8 cellular contexts compared by ENCODE assay signal in the genomic region with DNA sequence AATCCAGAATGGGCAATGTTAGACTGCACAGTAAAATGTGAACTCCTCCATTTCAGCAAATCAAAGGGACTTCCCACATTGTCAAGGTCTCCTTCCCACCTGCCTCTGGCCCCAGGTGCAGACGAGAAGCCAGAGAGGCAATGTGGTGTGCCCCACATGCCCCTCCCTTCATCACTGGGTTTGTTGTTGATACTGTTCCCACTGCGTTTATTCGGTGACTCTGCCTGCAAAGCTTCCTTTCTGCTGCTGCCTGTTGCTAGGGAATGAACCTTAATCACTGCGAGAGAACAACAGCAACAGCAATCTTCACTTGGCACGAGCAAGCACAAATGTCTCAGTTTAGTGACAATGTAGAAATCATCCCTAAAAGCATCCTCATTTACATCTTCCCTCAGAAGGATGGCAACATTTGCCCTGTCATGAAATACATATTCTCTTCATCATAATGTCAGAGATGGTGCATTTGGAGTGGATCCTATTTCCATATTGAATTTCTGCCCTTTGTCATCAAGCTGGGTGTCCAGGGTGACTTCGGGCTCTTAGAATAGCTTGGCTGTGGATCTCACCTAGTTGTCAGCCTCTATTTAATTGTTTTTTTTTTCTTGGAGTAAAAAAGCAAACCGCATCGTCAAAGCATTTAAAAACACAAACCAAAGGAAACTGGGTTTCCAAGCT.
A peak's percentile ranks its signal among the peaks of the same experiment; 100 is the strongest.
DNase-seq lines count a peak whose midpoint lies in the region; ATAC-seq, FAIRE-seq and TF ChIP-seq lines count a peak whose summit lies in the region.
"Not testable (repeated sequence)": the region's sequence is repeated elsewhere in the genome, so short reads cannot be mapped to it uniquely, and the experiment has no call there.

No MANE protein-coding gene starts in this region.

- POLR2A ChIA-PET in WTC11 (lab: Charles Lee): not testable (repeated sequence)

- not testable (repeated sequence) for H3K9me3 ChIP-seq in CD4-positive, CD25-positive, alpha-beta regulatory T cell (ENCODE audit: control insufficient read depth in 2 of 2, low read length in 2 of 2); astrocyte (ENCODE audit: insufficient read depth, low read depth, low read length)

- TF ChIP-seq CTCF in KMS-11 (conservative IDR thresholded peaks at IDR 0.05; ENCODE audit: low read depth, low read length); WTC11 (IDR thresholded peaks at IDR 0.05); astrocyte (IDR thresholded peaks at IDR 0.05; ENCODE audit: insufficient read depth, low read depth, low read length); natural killer cell (IDR thresholded peaks at IDR 0.05): not testable (repeated sequence)

- not testable (repeated sequence) for H3K27ac ChIP-seq in CD4-positive, CD25-positive, alpha-beta regulatory T cell (ENCODE audit: insufficient read depth, low read length, poor library complexity, severe bottlenecking); astrocyte (ENCODE audit: low read depth, low read length)
- H3K27ac ChIP-seq in KMS-11: peak overlapping the region; percentile 40; the same call in 1 of the 2 replicates

- not testable (repeated sequence) for H3K27ac Mint-ChIP-seq in CD4-positive, CD25-positive, alpha-beta regulatory T cell; WTC11; astrocyte (ENCODE audit: unreplicated experiment); natural killer cell; stimulated activated naive B cell treated with anti-CD40 and anti-IgM and Interleukin-4, amounts not matched to agents 10 μg/mL and 1 μg/mL and 100 μg/mL, for 72 hours

- H3K4me1 ChIP-seq in CD4-positive, CD25-positive, alpha-beta regulatory T cell (ENCODE audit: control insufficient read depth, insufficient read depth, low read length, poor library complexity, severe bottlenecking); astrocyte (ENCODE audit: insufficient read depth, low read length): not testable (repeated sequence)
- H3K4me1 ChIP-seq in KMS-11 (ENCODE audit: low read depth, poor library complexity, severe bottlenecking): peaks cover 16% of the 10 kb centered on the region

- not testable (repeated sequence) for H3K36me3 Mint-ChIP-seq in CD4-positive, CD25-positive, alpha-beta regulatory T cell; WTC11; astrocyte (ENCODE audit: low read depth, unreplicated experiment); natural killer cell; stimulated activated naive B cell treated with anti-CD40 and anti-IgM and Interleukin-4, amounts not matched to agents 10 μg/mL and 1 μg/mL and 100 μg/mL, for 72 hours

- H3K79me2 ChIP-seq in KMS-11 (ENCODE audit: insufficient read depth, low read depth): not testable (repeated sequence)
- H3K79me2 ChIP-seq in astrocyte (ENCODE audit: insufficient read depth, low read length): peaks cover 21% of the 10 kb centered on the region

- H3K27me3 Mint-ChIP-seq in CD4-positive, CD25-positive, alpha-beta regulatory T cell; WTC11 (ENCODE audit: low read depth); astrocyte (ENCODE audit: low read depth, unreplicated experiment); natural killer cell (ENCODE audit: low read depth in 2 of 2); stimulated activated naive B cell treated with anti-CD40 and anti-IgM and Interleukin-4, amounts not matched to agents 10 μg/mL and 1 μg/mL and 100 μg/mL, for 72 hours: not testable (repeated sequence)

- not testable (repeated sequence) for DNase-seq in CD4-positive, CD25-positive, alpha-beta regulatory T cell; WTC11 (ENCODE audit: low spot score); astrocyte (ENCODE audit: low read depth); Right ventricle myocardium inferior (ENCODE audit: missing footprints); left colon; natural killer cell; stimulated activated naive B cell treated with anti-CD40 and anti-IgM and Interleukin-4, amounts not matched to agents 10 μg/mL and 1 μg/mL and 100 μg/mL, for 72 hours

- H3K9ac ChIP-seq in KMS-11; astrocyte (ENCODE audit: low read length): not testable (repeated sequence)

- H3K4me1 Mint-ChIP-seq in CD4-positive, CD25-positive, alpha-beta regulatory T cell; WTC11; astrocyte (ENCODE audit: low read depth, unreplicated experiment); natural killer cell; stimulated activated naive B cell treated with anti-CD40 and anti-IgM and Interleukin-4, amounts not matched to agents 10 μg/mL and 1 μg/mL and 100 μg/mL, for 72 hours: not testable (repeated sequence)

- not testable (repeated sequence) for H2AFZ ChIP-seq in KMS-11 (ENCODE audit: low read depth); astrocyte (ENCODE audit: low read depth, low read length)

- H3K9me3 Mint-ChIP-seq in CD4-positive, CD25-positive, alpha-beta regulatory T cell; WTC11; astrocyte (ENCODE audit: unreplicated experiment); natural killer cell; stimulated activated naive B cell treated with anti-CD40 and anti-IgM and Interleukin-4, amounts not matched to agents 10 μg/mL and 1 μg/mL and 100 μg/mL, for 72 hours: not testable (repeated sequence)

- peak; percentile 20 for FAIRE-seq in astrocyte (lab: Jason Lieb, UNC)

- H3K4me3 Mint-ChIP-seq in CD4-positive, CD25-positive, alpha-beta regulatory T cell; WTC11; astrocyte (ENCODE audit: unreplicated experiment); natural killer cell; stimulated activated naive B cell treated with anti-CD40 and anti-IgM and Interleukin-4, amounts not matched to agents 10 μg/mL and 1 μg/mL and 100 μg/mL, for 72 hours: not testable (repeated sequence)

- intact Hi-C loops in Right ventricle myocardium inferior (cut with DNase I); left colon (cut with DNase I, micrococcal nuclease); natural killer cell (cut with micrococcal nuclease): not testable (repeated sequence)

- ATAC-seq in CD4-positive, CD25-positive, alpha-beta regulatory T cell (ENCODE audit: low read depth in 2 of 2): peak; percentile 38 to 46
- ATAC-seq in WTC11: peak; percentile 25; the same call in 1 of the 2 replicates
- ATAC-seq in Right ventricle myocardium inferior: peak; percentile 73
- ATAC-seq in left colon: peak; percentile 27
- peak in 2 of 3 donors; percentile 39 to 61 for ATAC-seq in natural killer cell
- peak; percentile 53 to 56 for ATAC-seq in stimulated activated naive B cell treated with anti-CD40 and anti-IgM and Interleukin-4, amounts not matched to agents 10 μg/mL and 1 μg/mL and 100 μg/mL, for 72 hours (replicated peaks)

- H4K20me1 ChIP-seq in KMS-11 (ENCODE audit: insufficient read depth); astrocyte (ENCODE audit: insufficient read depth, low read length): not testable (repeated sequence)

- not testable (repeated sequence) for H3K4me3 ChIP-seq in CD4-positive, CD25-positive, alpha-beta regulatory T cell (ENCODE audit: low read depth, low read length); KMS-11 (IDR thresholded peaks at IDR 0.05; ENCODE audit: insufficient read depth, low read depth, low read length); astrocyte (ENCODE audit: insufficient read depth, low read depth, low read length)

- not testable (repeated sequence) for H3K36me3 ChIP-seq in CD4-positive, CD25-positive, alpha-beta regulatory T cell (ENCODE audit: control insufficient read depth, insufficient read depth, low read length); KMS-11 (ENCODE audit: insufficient read depth); astrocyte (ENCODE audit: insufficient read depth, low read length)

- not testable (repeated sequence) for H3K27me3 ChIP-seq in CD4-positive, CD25-positive, alpha-beta regulatory T cell (ENCODE audit: control insufficient read depth, insufficient read depth, low read length); KMS-11 (ENCODE audit: insufficient read depth, low read depth); astrocyte (ENCODE audit: insufficient read depth, low read length)

- H3K4me2 ChIP-seq in KMS-11; astrocyte (ENCODE audit: low read length): not testable (repeated sequence)

- CTCF ChIA-PET in WTC11 (lab: Charles Lee): not testable (repeated sequence)
